In genomic region chr9:113501821-113502220, GRCh38 we compare ENCODE assay signal across 1 cellular context.
TF ChIP-seq lines count a peak whose summit lies in the region.

No MANE protein-coding gene starts in this region.

TF ChIP-seq in H1, 55 proteins besides CTCF, POLR2A, EP300 and RAD21:
- TF ChIP-seq EZH2 (IDR thresholded peaks at IDR 0.05; ENCODE audit: low read depth, low read length, severe bottlenecking) (no peak), CTBP2 (IDR thresholded peaks at IDR 0.05; ENCODE audit: borderline replicate concordance, insufficient read depth, insufficient read length, low read length) (no peak), CHD2 (IDR thresholded peaks at IDR 0.05; ENCODE audit: low read length) (no peak), CBX5 (IDR thresholded peaks at IDR 0.05; ENCODE audit: low read depth, low read length) (no peak)
TF ChIP-seq in H1: peak in this region for 0.
